In genomic region chrX:69503835-69504625, GRCh38 we compare ENCODE assay signal across 8 cellular contexts. TPM values are rescaled to one million over a fixed set of nuclear protein-coding genes. Genes with fewer than 3 reads are reported as not detected.
DNase-seq lines count a peak whose midpoint lies in the region; ATAC-seq and TF ChIP-seq lines count a peak whose summit lies in the region.

NALF2 (plus strand) TSS chrX:69504326; CDS start chrX:69505283, 957 bp downstream.

- ATAC-seq in activated naive CD4-positive, alpha-beta T cell treated with anti-CD3 and anti-CD28 coated beads, Interleukin-2, amount 50 U/mL, for 72 hours: peak; percentile 67 to 77
- ATAC-seq in Right ventricle myocardium superior (ENCODE audit: poor library complexity) (peak; percentile 67), GM21526 (IDR thresholded peaks at IDR 0.05; ENCODE audit: low FRiP score, unreplicated experiment) (no peak)

- intact Hi-C loops in Right ventricle myocardium superior (cut with DNase I) (no loop called here), ovary (cut with DNase I) (no loop called here)

- H3K9me3 Mint-ChIP-seq in activated naive CD4-positive, alpha-beta T cell treated with anti-CD3 and anti-CD28 coated beads, Interleukin-2, amount 50 U/mL, for 72 hours: no peaks in the 10 kb centered on the region

- H3K4me3 ChIP-seq in ovary: peak within 1 kb of the TSS; percentile 39

- H3K4me1 ChIP-seq in ovary (ENCODE audit: insufficient read depth): no peaks in the 10 kb centered on the region

- no peaks in the 10 kb centered on the region for H3K36me3 ChIP-seq in ovary

- no peak for TF ChIP-seq POLR2A in ovary (IDR thresholded peaks at IDR 0.05)

- WGBS in ovary, 3 donors: 34 to 44% (median 40%) methylated on average over 58 to 64 of the region's 64 CpGs

- DNase-seq in activated T-cell treated with anti-CD3 and anti-CD28 coated beads for 48 hours (ENCODE audit: low read depth) (peak; percentile 25), activated T-cell treated with anti-CD3 and anti-CD28 coated beads for 4 hours (no peak), NCI-H2227 treated with DMSO at 0.1 percent for 48 hours (lab: John Stamatoyannopoulos, UW) (peak; percentile 78), Right ventricle myocardium superior (peak; percentile 71), ovary (peak; percentile 22 to 63 (median 51)), GF-D8 (lab: John Stamatoyannopoulos, UW) (no peak)
- DNase-seq in activated naive CD4-positive, alpha-beta T cell treated with anti-CD3 and anti-CD28 coated beads, Interleukin-2, amount 50 U/mL, for 72 hours (ENCODE audit: low spot score in 2 of 2): peak in 1 of 2 donors; percentile 41

- no peaks in the 10 kb centered on the region for H3K9me3 ChIP-seq in ovary

- TF ChIP-seq CTCF in ovary (IDR thresholded peaks at IDR 0.05): no peak

- TF ChIP-seq EP300 in ovary (IDR thresholded peaks at IDR 0.05): no peak

- no peak within 1 kb of the TSS for H3K27ac ChIP-seq in ovary

- H3K27me3 ChIP-seq in ovary: no peaks in the 10 kb centered on the region

- H3K27ac Mint-ChIP-seq in activated naive CD4-positive, alpha-beta T cell treated with anti-CD3 and anti-CD28 coated beads, Interleukin-2, amount 50 U/mL, for 72 hours: no peak within 1 kb of the TSS

- peaks cover 0 to 5% of the 10 kb centered on the region in 2 donors for H3K36me3 Mint-ChIP-seq in activated naive CD4-positive, alpha-beta T cell treated with anti-CD3 and anti-CD28 coated beads, Interleukin-2, amount 50 U/mL, for 72 hours

RNA-seq across cellular contexts. Expression of gene NALF2, which starts in this region (rescaled TPM):
- under 1 TPM; 0.23 to 0.57 TPM for total RNA-seq in activated naive CD4-positive, alpha-beta T cell treated with anti-CD3 and anti-CD28 coated beads, Interleukin-2, amount 50 U/mL, for 72 hours
- total RNA-seq in Right ventricle myocardium superior: 46.3 TPM
- total RNA-seq in ovary: under 1 TPM in 6 of 7 donors, not detected in 1; 0.28 to 0.77 (median 0.50) TPM
- under 1 TPM; 0.07 to 0.20 TPM for polyA plus RNA-seq in ovary

Comparison
In these comparisons a context has a peak if more than half of its experiments do, and no peak if none do; other contexts are left out.
1. RNA of gene NALF2 (total RNA-seq): 46.3 TPM in Right ventricle myocardium superior (single experiment); 0.23 to 0.57 TPM in activated naive CD4-positive, alpha-beta T cell treated with anti-CD3 and anti-CD28 coated beads, Interleukin-2, amount 50 U/mL, for 72 hours and 0.28 to 0.77 TPM in ovary; every median in the first group is over 10 times any median in the second.
2. DNase-seq: peak in activated T-cell treated with anti-CD3 and anti-CD28 coated beads for 48 hours (single experiment), NCI-H2227 treated with DMSO at 0.1 percent for 48 hours (single experiment) and Right ventricle myocardium superior (single experiment); none in activated T-cell treated with anti-CD3 and anti-CD28 coated beads for 4 hours (single experiment) and GF-D8 (single experiment).
3. Peak in ATAC-seq in activated naive CD4-positive, alpha-beta T cell treated with anti-CD3 and anti-CD28 coated beads, Interleukin-2, amount 50 U/mL, for 72 hours; RNA of the gene not detected or under 1 TPM.
4. Peak in DNase-seq and H3K4me3 ChIP-seq in ovary; RNA of the gene not detected or under 1 TPM.